In the genomic region with DNA sequence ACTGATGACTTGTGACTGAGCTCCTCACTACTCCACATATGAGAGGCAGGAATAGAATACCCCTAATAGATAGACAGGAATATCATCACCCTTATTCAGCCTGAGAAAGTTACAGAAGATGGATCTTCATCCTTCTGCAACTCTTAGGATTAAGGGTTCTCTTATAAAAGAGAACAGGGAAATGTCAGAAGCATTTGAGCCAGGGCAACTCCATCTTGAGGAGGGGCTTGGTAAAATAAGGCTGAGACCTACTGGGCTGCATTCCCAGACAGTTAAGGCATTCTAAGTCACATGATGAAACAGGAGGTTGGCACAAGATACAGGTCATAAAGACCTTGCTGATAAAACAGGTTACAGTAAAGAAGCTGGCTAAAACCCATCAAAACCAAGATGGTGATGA, we compare ENCODE assay signal across 6 cellular contexts.
"Had no signal": no experiment of that assay in that cellular context is flagged by ENCODE, and none has a peak within 500 bp of the region (broad histone marks: within the 10 kb centered on the region; RNA-seq: fewer than 3 reads in every experiment).

No MANE protein-coding gene starts in this region.

- ATAC-seq: GM12878 had no signal

- DNase-seq: GDM1, GF-D8 had no signal

- H3K4me3 ChIP-seq: GM12878 had no signal

- FAIRE-seq: G401.6, GM12878, GM12891, GM19239 had no signal
